In the genomic region with DNA sequence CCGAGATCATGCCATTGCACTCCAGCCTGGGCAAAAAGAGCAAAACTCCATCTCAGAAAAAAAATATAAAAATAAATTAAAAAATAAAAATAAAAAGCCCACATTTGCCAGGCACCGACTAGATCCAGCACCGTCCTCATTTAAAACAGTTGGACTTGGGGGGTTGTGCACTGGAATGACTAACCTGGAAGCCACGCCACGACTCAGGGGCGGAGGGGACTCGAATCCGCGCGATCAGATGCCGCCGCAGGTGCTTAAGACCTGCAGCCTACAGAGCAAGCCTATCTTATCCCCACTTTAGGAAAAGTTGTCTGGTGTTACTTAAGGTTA, we compare ENCODE assay signal across 8 cellular contexts. TPM values are rescaled to one million over a fixed set of nuclear protein-coding genes. Genes with fewer than 3 reads are reported as not detected.
DNase-seq lines count a peak whose midpoint lies in the region; ATAC-seq, FAIRE-seq and TF ChIP-seq lines count a peak whose summit lies in the region.

No MANE protein-coding gene starts in this region.

- POLR2A ChIA-PET in CD4-positive, alpha-beta memory T cell (lab: Charles Lee; ENCODE audit: partially characterized antibody), result no interaction called here
- POLR2A ChIA-PET in endothelial cell of umbilical vein (lab: Charles Lee), result no interaction called here

- H3K9me2 ChIP-seq in MM.1S (replicated peaks; ENCODE audit: insufficient read depth, low read length), result no peaks in the 10 kb centered on the region

- H3K9me1 ChIP-seq in endothelial cell of umbilical vein (replicated peaks; ENCODE audit: control insufficient read depth, extremely low read depth, insufficient read depth, low read length), result no peaks in the 10 kb centered on the region

- H3K27ac ChIP-seq in CD4-positive, alpha-beta memory T cell (ENCODE audit: low read depth, low read length), result no peak overlapping the region
- no peak overlapping the region for H3K27ac ChIP-seq in MM.1S (ENCODE audit: low read length)
- H3K27ac ChIP-seq in endothelial cell of umbilical vein (ENCODE audit: insufficient read depth, low read depth, low read length), result peak overlapping the region; percentile 29
- peak overlapping the region; percentile 36 for H3K27ac ChIP-seq in osteoblast (ENCODE audit: low read depth, low read length)

- no peak for DNase-seq in CD4-positive, alpha-beta memory T cell
- no peak for DNase-seq in MM.1S
- no peak for DNase-seq in endothelial cell of umbilical vein (ENCODE audit: low read depth, low spot score)
- no peak for DNase-seq in osteoblast (ENCODE audit: insufficient read length, low spot score, missing footprints)
- no peak for DNase-seq in NCI-H2227 treated with DMSO at 0.1 percent for 48 hours (lab: John Stamatoyannopoulos, UW)
- no peak for DNase-seq in KBM-7
- DNase-seq in DMS79 treated with DMSO at 0.1 percent for 48 hours (lab: John Stamatoyannopoulos, UW), result no peak

- H3F3A ChIP-seq in MM.1S (ENCODE audit: insufficient read depth, low read length), result no peaks in the 10 kb centered on the region

- 0 out of 2 replicates have a peak overlapping the region, but pooled peaks have one; percentile 4 for H3K4me2 ChIP-seq in MM.1S (ENCODE audit: low read depth, low read length)
- peak overlapping the region; percentile 56 for H3K4me2 ChIP-seq in endothelial cell of umbilical vein (ENCODE audit: insufficient read depth, low read length)
- peak overlapping the region; percentile 89 for H3K4me2 ChIP-seq in osteoblast (ENCODE audit: insufficient read depth, low read length)

- H3K9me3 Mint-ChIP-seq in CD4-positive, alpha-beta memory T cell, result no peaks in the 10 kb centered on the region

- H3K27me3 Mint-ChIP-seq in CD4-positive, alpha-beta memory T cell, result no peaks in the 10 kb centered on the region

- FAIRE-seq in endothelial cell of umbilical vein (lab: Jason Lieb, UNC), result no peak

- H3K79me2 ChIP-seq in MM.1S (ENCODE audit: low read length), result no peaks in the 10 kb centered on the region
- no peaks in the 10 kb centered on the region for H3K79me2 ChIP-seq in endothelial cell of umbilical vein (ENCODE audit: control insufficient read depth, insufficient read depth, low read length)
- no peaks in the 10 kb centered on the region for H3K79me2 ChIP-seq in osteoblast (ENCODE audit: insufficient read depth, low read length)

- dilution Hi-C loops in endothelial cell of umbilical vein (cut with MboI; ENCODE audit: extremely low pct_ligation_motif_present, low sequenced_read_pairs), result no loop called here

- H3K4me3 Mint-ChIP-seq in CD4-positive, alpha-beta memory T cell, result peak overlapping the region; percentile 59 to 75 (median 68)

- H3K4me1 Mint-ChIP-seq in CD4-positive, alpha-beta memory T cell, result peaks cover 0 to 10% (median 3%) of the 10 kb centered on the region in 4 donors

- BruUV-seq in endothelial cell of umbilical vein (replicated peaks; lab: Mats Ljungman, UMichigan), result no TSS peak

- H2AFZ ChIP-seq in MM.1S (ENCODE audit: low read length) (no peak overlapping the region), endothelial cell of umbilical vein (ENCODE audit: low read depth, low read length) (peak overlapping the region; percentile 73), osteoblast (ENCODE audit: low read length) (peak overlapping the region; percentile 86)

- ATAC-seq in GM18502 (IDR thresholded peaks at IDR 0.05; ENCODE audit: poor library complexity, unreplicated experiment), result no peak

- H3K9me3 ChIP-seq in CD4-positive, alpha-beta memory T cell (ENCODE audit: control insufficient read depth in 1 of 2, low read length in 2 of 2), result no peaks in the 10 kb centered on the region
- H3K9me3 ChIP-seq in MM.1S (replicated peaks; ENCODE audit: insufficient read depth, low read length) (no peaks in the 10 kb centered on the region), endothelial cell of umbilical vein (replicated peaks; ENCODE audit: control insufficient read depth, insufficient read depth, low read length) (no peaks in the 10 kb centered on the region), osteoblast (ENCODE audit: low read depth, low read length) (no peaks in the 10 kb centered on the region)

- TF ChIP-seq POLR2A in endothelial cell of umbilical vein (IDR thresholded peaks at IDR 0.05; ENCODE audit: low read depth, low read length), result no peak

- TF ChIP-seq CTCF in MM.1S (IDR thresholded peaks at IDR 0.05; ENCODE audit: low read length), result no peak
- TF ChIP-seq CTCF in endothelial cell of umbilical vein (IDR thresholded peaks at IDR 0.05; ENCODE audit: extremely low read depth in 1 of 2, insufficient read depth in 1 of 2, low read depth in 1 of 2, low read length in 2 of 2), result no peak
- TF ChIP-seq CTCF in osteoblast (IDR thresholded peaks at IDR 0.05; ENCODE audit: extremely low read depth, low read depth, low read length), result no peak

- H4K20me1 ChIP-seq in MM.1S (ENCODE audit: insufficient read depth, low read length) (no peaks in the 10 kb centered on the region), endothelial cell of umbilical vein (replicated peaks; ENCODE audit: control insufficient read depth, extremely low read depth, insufficient read depth, low read length) (no peaks in the 10 kb centered on the region), osteoblast (ENCODE audit: insufficient read depth, low read length) (no peaks in the 10 kb centered on the region)

- H3K9ac ChIP-seq in MM.1S (ENCODE audit: low read length) (no peak overlapping the region), endothelial cell of umbilical vein (replicated peaks; ENCODE audit: extremely low read depth, insufficient read depth, low read length) (peak overlapping the region; percentile 50)

- CTCF ChIA-PET in CD4-positive, alpha-beta memory T cell (lab: Charles Lee; ENCODE audit: partially characterized antibody), result no interaction called here
- CTCF ChIA-PET in endothelial cell of umbilical vein (lab: Charles Lee), result interaction anchor here (0.6 to 2.6 kb wide), 2 partner anchors 76 to 91 kb away, joined by 5 to 8 read pairs; no protein-coding TSS in a partner anchor

- H3K27ac Mint-ChIP-seq in CD4-positive, alpha-beta memory T cell, result no peak overlapping the region

- peaks cover 3 to 8% of the 10 kb centered on the region in 2 donors for H3K36me3 Mint-ChIP-seq in CD4-positive, alpha-beta memory T cell

- H3K27me3 ChIP-seq in CD4-positive, alpha-beta memory T cell (ENCODE audit: insufficient read depth, low read length), result no peaks in the 10 kb centered on the region
- H3K27me3 ChIP-seq in MM.1S (replicated peaks; ENCODE audit: insufficient read depth, low read length) (no peaks in the 10 kb centered on the region), endothelial cell of umbilical vein (ENCODE audit: control insufficient read depth in 2 of 2, insufficient read depth in 2 of 2, low read length in 2 of 2) (no peaks in the 10 kb centered on the region), osteoblast (ENCODE audit: insufficient read depth, low read length) (no peaks in the 10 kb centered on the region)

- intact Hi-C loops in CD4-positive, alpha-beta memory T cell (cut with micrococcal nuclease), result no loop called here
- intact Hi-C loops in endothelial cell of umbilical vein (cut with micrococcal nuclease), result loop anchor here (2.0 kb wide), 2 partner anchors 39 to 163 kb away; a partner anchor contains a TSS

- H3K4me3 ChIP-seq in CD4-positive, alpha-beta memory T cell (ENCODE audit: low read length in 2 of 2), result peak overlapping the region; percentile 17 to 28
- no peak overlapping the region for H3K4me3 ChIP-seq in MM.1S (ENCODE audit: low read length)
- peak overlapping the region; percentile 9 to 48 (median 44) for H3K4me3 ChIP-seq in endothelial cell of umbilical vein (replicated peaks in 1 of 3; ENCODE audit: insufficient read depth in 1 of 3, low read depth in 1 of 3, low read length in 3 of 3)
- H3K4me3 ChIP-seq in osteoblast (ENCODE audit: insufficient read depth, low read length), result peak overlapping the region; percentile 76

- in situ Hi-C loops in KBM-7 (cut with MboI; ENCODE audit: low pct_unique_long_range_greater_than_20kb, low sequenced_read_pairs), result no loop called here

- peaks cover 7% of the 10 kb centered on the region for H3K4me1 ChIP-seq in CD4-positive, alpha-beta memory T cell (ENCODE audit: insufficient read depth, low read length)
- H3K4me1 ChIP-seq in MM.1S (ENCODE audit: low read length) (no peaks in the 10 kb centered on the region), endothelial cell of umbilical vein (ENCODE audit: control insufficient read depth, extremely low read depth, insufficient read depth, low read length) (no peaks in the 10 kb centered on the region), osteoblast (ENCODE audit: insufficient read depth, low read length) (peaks cover 3% of the 10 kb centered on the region)

- no peaks in the 10 kb centered on the region for H3K36me3 ChIP-seq in CD4-positive, alpha-beta memory T cell (ENCODE audit: insufficient read depth, low read length)
- no peaks in the 10 kb centered on the region for H3K36me3 ChIP-seq in MM.1S (replicated peaks; ENCODE audit: insufficient read depth, low read length)
- H3K36me3 ChIP-seq in endothelial cell of umbilical vein (ENCODE audit: control insufficient read depth in 2 of 2, extremely low read depth in 1 of 2, insufficient read depth in 2 of 2, low read length in 2 of 2), result peaks cover 0 to under 1% of the 10 kb centered on the region in 2 experiments
- no peaks in the 10 kb centered on the region for H3K36me3 ChIP-seq in osteoblast (ENCODE audit: insufficient read depth, low read length)

RNA-seq across cellular contexts. Expression of a gene that starts 38.5 kb away (rescaled TPM):
- 10 to 100 TPM; 54.0 to 56.4 TPM for total RNA-seq in CD4-positive, alpha-beta memory T cell
- 10 to 100 TPM; 69.9 to 94.4 TPM for polyA plus RNA-seq in CD4-positive, alpha-beta memory T cell
- 38.0 and 41.9 TPM in 2 replicates for total RNA-seq in endothelial cell of umbilical vein
- polyA plus RNA-seq in endothelial cell of umbilical vein, result 28.0 and 28.3 TPM in 2 replicates
- polyA plus RNA-seq in endothelial cell of umbilical vein (2011; cell fraction: cytosol; rRNA removed), result 47.1 and 48.3 TPM in 2 replicates
- polyA plus RNA-seq in endothelial cell of umbilical vein (2011; cell fraction: nucleus; rRNA removed), result 24.6 and 30.0 TPM in 2 replicates
- 44.6 and 64.5 TPM in 2 replicates for polyA plus RNA-seq in endothelial cell of umbilical vein (2012)
- polyA minus RNA-seq in endothelial cell of umbilical vein, result 13.8 and 15.2 TPM in 2 replicates
- polyA minus RNA-seq in endothelial cell of umbilical vein (2011; cell fraction: cytosol; rRNA and poly(A)+ RNA removed), result 7.1 TPM
- 7.0 and 13.4 TPM in 2 replicates for polyA minus RNA-seq in endothelial cell of umbilical vein (2011; cell fraction: nucleus; rRNA and poly(A)+ RNA removed)
- 27.1 and 37.3 TPM in 2 replicates for total RNA-seq in osteoblast

RNA-seq across cellular contexts. Expression of a gene that starts 39.2 kb away (rescaled TPM):
- total RNA-seq in CD4-positive, alpha-beta memory T cell, result 100 to 1,000 TPM; 185 to 186 TPM
- polyA plus RNA-seq in CD4-positive, alpha-beta memory T cell, result 100 to 1,000 TPM; 246 to 374 TPM
- total RNA-seq in endothelial cell of umbilical vein (228 and 241 TPM in 2 replicates), osteoblast (111 and 112 TPM in 2 replicates)
- polyA plus RNA-seq in endothelial cell of umbilical vein, result 64.8 and 84.9 TPM in 2 replicates
- 120 and 127 TPM in 2 replicates for polyA plus RNA-seq in endothelial cell of umbilical vein (2011; cell fraction: cytosol; rRNA removed)
- polyA plus RNA-seq in endothelial cell of umbilical vein (2011; cell fraction: nucleus; rRNA removed), result 161 and 166 TPM in 2 replicates
- 157 and 169 TPM in 2 replicates for polyA plus RNA-seq in endothelial cell of umbilical vein (2012)
- 152 and 153 TPM in 2 replicates for polyA minus RNA-seq in endothelial cell of umbilical vein
- 91.4 TPM for polyA minus RNA-seq in endothelial cell of umbilical vein (2011; cell fraction: cytosol; rRNA and poly(A)+ RNA removed)
- 112 and 151 TPM in 2 replicates for polyA minus RNA-seq in endothelial cell of umbilical vein (2011; cell fraction: nucleus; rRNA and poly(A)+ RNA removed)

Comparison
In these comparisons a context has a peak if more than half of its experiments do, and no peak if none do; other contexts are left out.
1. H3K27ac ChIP-seq: peak in endothelial cell of umbilical vein (single experiment) and osteoblast (single experiment); none in CD4-positive, alpha-beta memory T cell (single experiment) and MM.1S (single experiment).
2. H3K4me2 ChIP-seq: peak in every context shown above with its lines; median percentile 89 in osteoblast; 56 in endothelial cell of umbilical vein; 4 in MM.1S.